ENCODE assay signal across 14 cellular contexts in the genomic region with DNA sequence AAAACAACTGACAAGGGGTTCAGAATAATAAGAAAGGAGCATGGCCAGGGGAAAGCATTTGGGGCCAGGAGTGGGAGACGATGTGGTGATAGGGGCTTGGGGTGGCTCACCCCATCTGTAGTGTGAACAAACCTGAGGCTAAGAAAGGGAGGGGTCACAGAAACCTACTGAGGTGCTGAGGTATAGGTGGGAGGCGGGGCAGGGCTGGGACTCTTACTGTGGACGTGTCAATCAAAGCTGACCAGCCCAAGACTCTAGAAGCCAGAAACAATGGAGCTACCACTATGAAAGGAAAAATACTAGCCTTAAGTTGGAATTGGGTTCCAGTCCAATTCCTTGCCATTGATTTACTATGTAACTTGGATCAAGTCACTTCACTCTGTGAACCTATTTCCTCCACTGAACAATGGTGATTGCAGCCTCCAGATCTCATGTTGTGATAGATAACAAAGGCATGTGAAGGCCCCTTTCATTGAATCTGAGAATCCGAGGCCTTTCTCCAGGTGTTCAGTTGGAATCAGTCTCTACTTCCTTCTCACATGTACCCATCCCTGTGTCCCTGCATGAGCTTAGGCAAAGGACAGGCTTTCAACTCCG.
"Had no signal": no experiment of that assay in that cellular context is flagged by ENCODE, and none has a peak within 500 bp of the region (broad histone marks: within the 10 kb centered on the region; RNA-seq: fewer than 3 reads in every experiment).

No MANE protein-coding gene starts in this region.

- H3K4me3 Mint-ChIP-seq: stimulated activated memory B cell treated with anti-CD40 and anti-IgM and Interleukin-4, amounts not matched to agents 10 μg/mL and 1 μg/mL and 100 μg/mL, for 72 hours; T-helper 17 cell had no signal

- H3K27me3 Mint-ChIP-seq: stimulated activated memory B cell treated with anti-CD40 and anti-IgM and Interleukin-4, amounts not matched to agents 10 μg/mL and 1 μg/mL and 100 μg/mL, for 72 hours had no signal

- H3K36me3 Mint-ChIP-seq: stimulated activated memory B cell treated with anti-CD40 and anti-IgM and Interleukin-4, amounts not matched to agents 10 μg/mL and 1 μg/mL and 100 μg/mL, for 72 hours had no signal

- H3K4me1 Mint-ChIP-seq: T-helper 17 cell had no signal

- DNase-seq: activated naive CD4-positive, alpha-beta T cell treated with anti-CD3 and anti-CD28 coated beads, Interleukin-2, amount 50 U/mL, for 16 hours; activated T-cell treated with anti-CD3 and anti-CD28 coated beads, Interleukin-2, amount 50 U/mL, for 1 hour; effector CD4-positive, alpha-beta T cell; glutamatergic neuron; posterior cingulate gyrus; right lobe of liver; spleen; stimulated activated CD4-positive, alpha-beta T cell treated with anti-CD3 and anti-CD28 coated beads, Interleukin-1b, Interleukin-23, amount 100 ng/mL, for 48 hours; T-helper 17 cell; transverse colon had no signal

- ATAC-seq: activated CD4-positive, CD25-positive, alpha-beta regulatory T cell treated with anti-CD3 and anti-CD28 coated beads, Interleukin-2, amount 50 U/mL, for 24 hours; stimulated activated memory B cell treated with anti-CD40 and anti-IgM and Interleukin-4, amounts not matched to agents 10 μg/mL and 1 μg/mL and 100 μg/mL, for 72 hours; T-helper 17 cell had no signal

- H3K27ac ChIP-seq: adrenal gland, neutrophil, right lobe of liver, spleen, transverse colon had no signal

- H3K27ac Mint-ChIP-seq: stimulated activated memory B cell treated with anti-CD40 and anti-IgM and Interleukin-4, amounts not matched to agents 10 μg/mL and 1 μg/mL and 100 μg/mL, for 72 hours; T-helper 17 cell had no signal

- H3K9me3 Mint-ChIP-seq: stimulated activated memory B cell treated with anti-CD40 and anti-IgM and Interleukin-4, amounts not matched to agents 10 μg/mL and 1 μg/mL and 100 μg/mL, for 72 hours had no signal
